ENCODE assay signal across 12 cellular contexts in genomic region chr14:67701477-67701936, GRCh38. TPM values are rescaled to one million over a fixed set of nuclear protein-coding genes. Genes with fewer than 3 reads are reported as not detected.
"Had no signal": no experiment of that assay in that cellular context is flagged by ENCODE, and none has a peak within 500 bp of the region (broad histone marks: within the 10 kb centered on the region; RNA-seq: fewer than 3 reads in every experiment).

Gene RDH12 (plus strand): TSS chr14:67701886. CDS start chr14:67722643, 20,757 bp downstream.

RNA-seq across cellular contexts. Expression of gene RDH12, which starts in this region (rescaled TPM):
- total RNA-seq: activated naive CD4-positive, alpha-beta T cell treated with anti-CD3 and anti-CD28 coated beads, Interleukin-2, amount 50 U/mL, for 72 hours; activated T-cell treated with anti-CD3 and anti-CD28 coated beads, Interleukin-2, amount 50 U/mL, for 72 hours; colonic mucosa; epithelial cell of proximal tubule; fibroblast of lung; fibroblast of villous mesenchyme; left cardiac atrium; left ventricle myocardium superior; mammary epithelial cell; mesothelial cell of epicardium; naive thymus-derived CD8-positive, alpha-beta T cell; uterus had no signal
- polyA plus RNA-seq: fibroblast of lung; naive thymus-derived CD8-positive, alpha-beta T cell had no signal
